Comparison of ENCODE assay signal across 17 cellular contexts in the genomic region with DNA sequence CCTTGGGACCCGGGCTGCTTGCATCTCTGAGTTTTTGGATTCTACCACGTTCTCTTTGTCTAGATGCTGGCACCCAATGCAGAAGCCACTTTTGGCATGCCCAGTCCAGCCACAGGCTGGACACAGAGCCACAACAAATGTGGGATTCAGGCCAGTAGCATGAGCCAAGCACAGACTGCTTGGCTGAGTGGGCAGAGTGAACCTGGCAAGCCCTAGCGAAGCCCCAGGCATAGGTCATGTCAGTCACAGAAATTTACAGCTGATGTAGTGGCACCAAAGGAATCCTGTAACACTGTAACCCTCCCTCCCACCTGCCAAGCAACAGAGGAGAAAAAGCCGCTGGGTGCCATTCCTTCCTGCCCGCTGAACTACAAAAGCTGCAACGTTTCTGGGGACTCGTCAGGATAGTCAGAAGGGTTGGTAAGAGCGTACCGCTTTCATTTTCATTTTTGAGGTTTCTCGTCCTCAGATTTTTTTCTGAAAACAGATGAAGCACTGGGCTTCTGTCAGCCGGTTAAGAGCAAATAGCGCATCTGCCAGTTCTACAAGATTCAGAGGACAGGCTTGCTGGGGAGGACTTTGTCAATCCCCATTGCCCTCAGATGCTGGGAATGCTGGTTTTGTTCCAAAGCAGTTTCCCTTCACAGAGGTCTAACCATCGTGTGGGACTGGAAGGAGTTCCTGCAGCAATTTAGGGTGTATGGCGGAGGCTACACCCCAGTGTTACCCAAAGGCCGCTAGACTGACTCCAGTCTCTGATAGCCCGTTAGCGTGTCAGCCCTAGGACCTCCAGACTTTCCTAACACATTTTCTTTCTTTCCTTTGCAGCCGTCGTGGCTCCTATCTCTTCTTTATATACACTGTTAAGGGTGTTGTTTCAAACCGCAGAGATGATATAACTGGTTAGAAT.
DNase-seq lines count a peak whose midpoint lies in the region; ATAC-seq, FAIRE-seq and TF ChIP-seq lines count a peak whose summit lies in the region.
"Had no signal": no experiment of that assay in that cellular context is flagged by ENCODE, and none has a peak within 500 bp of the region (broad histone marks: within the 10 kb centered on the region; RNA-seq: fewer than 3 reads in every experiment).

No MANE protein-coding gene starts in this region.

- SMC1A ChIA-PET in GM12878 (lab: Charles Lee; ENCODE audit: uncharacterized antibody, unreplicated experiment) = no interaction called here

- CTCF ChIA-PET in A549 (lab: Yijun Ruan, JAX) = no interaction called here
- CTCF ChIA-PET in GM12878 (lab: Yijun Ruan, JAX) = interaction anchor here (1.5 kb wide), 1 partner anchor 14 kb away, joined by 3 read pairs; no protein-coding TSS in a partner anchor
- CTCF ChIA-PET in activated naive CD4-positive, alpha-beta T cell treated with anti-CD3 and anti-CD28 coated beads, Interleukin-2, amount 10 ng/mL, durations not matched to agents 7 days and 5 days (lab: Charles Lee) = no interaction called here

- FAIRE-seq in A549 (lab: Jason Lieb, UNC) = no peak
- no peak for FAIRE-seq in GM12878 (lab: Jason Lieb, UNC)
- FAIRE-seq: GM18507, HTR-8/SVneo, K562 had no signal

- POLR2A ChIA-PET in A549 (lab: Yijun Ruan, JAX) = no interaction called here
- POLR2A ChIA-PET in GM12878 (lab: Charles Lee) = no interaction called here

- no peak for ATAC-seq in A549
- peak; percentile 77 for ATAC-seq in GM12878
- no peak for ATAC-seq in activated T-cell treated with anti-CD3 and anti-CD28 coated beads, Interleukin-2, amount 50 U/mL, for 72 hours (replicated peaks in 1 of 2)
- ATAC-seq: K562 had no signal

- H3K4me1 Mint-ChIP-seq in activated naive CD4-positive, alpha-beta T cell treated with anti-CD3 and anti-CD28 coated beads, Interleukin-2, amount 10 ng/mL, durations not matched to agents 7 days and 5 days = no peaks in the 10 kb centered on the region
- H3K4me1 Mint-ChIP-seq in activated T-cell treated with anti-CD3 and anti-CD28 coated beads, Interleukin-2, amount 50 U/mL, for 72 hours (ENCODE audit: low read depth) = no peaks in the 10 kb centered on the region

- H3F3A ChIP-seq in MM.1S (ENCODE audit: insufficient read depth, low read length) = peaks cover 9% of the 10 kb centered on the region; the same call in 1 of the 2 replicates

- H3K27me3 Mint-ChIP-seq in activated naive CD4-positive, alpha-beta T cell treated with anti-CD3 and anti-CD28 coated beads, Interleukin-2, amount 10 ng/mL, durations not matched to agents 7 days and 5 days = no peaks in the 10 kb centered on the region
- H3K27me3 Mint-ChIP-seq in activated T-cell treated with anti-CD3 and anti-CD28 coated beads, Interleukin-2, amount 50 U/mL, for 72 hours (ENCODE audit: low read depth) = no peaks in the 10 kb centered on the region

- H3K27me3 ChIP-seq in MM.1S (replicated peaks; ENCODE audit: insufficient read depth, low read length) = no peaks in the 10 kb centered on the region
- H3K27me3 ChIP-seq in GM12878 (replicated peaks in 1 of 2; ENCODE audit: control insufficient read depth in 2 of 2, insufficient read depth in 2 of 2, low read length in 1 of 2) = no peaks in the 10 kb centered on the region
- H3K27me3 ChIP-seq: BLaER1 treated with 17β-estradiol and CSF1 and Interleukin-3, amounts not matched to agents 10 nM and 100 nM had no signal

- WGBS in A549 (ENCODE audit: missing lambda C conversion rate) = 14% methylated on average over 19 of the region's 20 CpGs
- WGBS in GM12878 (ENCODE audit: insufficient coverage, insufficient replicate concordance, low lambda C conversion rate, missing lambda C conversion rate) = 37% methylated on average over 20 of the region's 20 CpGs

- intact Hi-C loops in GM12878 (cut with micrococcal nuclease; ENCODE audit: unreplicated experiment) = no loop called here

- RAD21 ChIA-PET in GM12878 (lab: Charles Lee; ENCODE audit: unreplicated experiment) = no interaction called here

- TF ChIP-seq CTCF in A549 (IDR thresholded peaks at IDR 0.05) (no peak), MM.1S (IDR thresholded peaks at IDR 0.05; ENCODE audit: low read length) (no peak), GM12878 (IDR thresholded peaks at IDR 0.05 in 2 of 3, conservative IDR thresholded peaks at IDR 0.05 in 1 of 3; ENCODE audit: control insufficient read depth in 2 of 3, extremely low read depth in 1 of 3, insufficient read depth in 1 of 3, low read depth in 3 of 3, low read length in 3 of 3) (no peak)

- TF ChIP-seq RAD21 in A549 (conservative IDR thresholded peaks at IDR 0.05 in 1 of 2, IDR thresholded peaks at IDR 0.05 in 1 of 2) (no peak), GM12878 (IDR thresholded peaks at IDR 0.05; ENCODE audit: insufficient read depth, low read depth, low read length) (no peak)

- H3K9me3 ChIP-seq in A549 = no peaks in the 10 kb centered on the region; the same call in 2 of the 3 replicates
- H3K9me3 ChIP-seq in MM.1S (replicated peaks; ENCODE audit: insufficient read depth, low read length) = no peaks in the 10 kb centered on the region
- no peaks in the 10 kb centered on the region for H3K9me3 ChIP-seq in GM12878 (replicated peaks; ENCODE audit: control insufficient read depth, insufficient read depth, low read length)

- H3K4me2 ChIP-seq in A549 (0 out of 3 replicates have a peak overlapping the region, but pooled peaks have one; percentile 6), MM.1S (ENCODE audit: low read depth, low read length) (peak overlapping the region; percentile 89), GM12878 (ENCODE audit: control insufficient read depth, insufficient read depth) (no peak overlapping the region)
- H3K4me2 ChIP-seq: BLaER1 treated with 17β-estradiol and CSF1 and Interleukin-3, amounts not matched to agents 10 nM and 100 nM had no signal

- H4K20me1 ChIP-seq in MM.1S (ENCODE audit: insufficient read depth, low read length) (no peaks in the 10 kb centered on the region), GM12878 (ENCODE audit: control insufficient read depth, insufficient read depth) (no peaks in the 10 kb centered on the region)
- H4K20me1 ChIP-seq: BLaER1 treated with 17β-estradiol and CSF1 and Interleukin-3, amounts not matched to agents 10 nM and 100 nM had no signal

- peaks cover 21% of the 10 kb centered on the region for H3K9me3 Mint-ChIP-seq in activated naive CD4-positive, alpha-beta T cell treated with anti-CD3 and anti-CD28 coated beads, Interleukin-2, amount 10 ng/mL, durations not matched to agents 7 days and 5 days
- peaks cover 9 to 13% of the 10 kb centered on the region in 2 donors for H3K9me3 Mint-ChIP-seq in activated T-cell treated with anti-CD3 and anti-CD28 coated beads, Interleukin-2, amount 50 U/mL, for 72 hours

- H3K79me2 ChIP-seq in MM.1S (ENCODE audit: low read length) (no peaks in the 10 kb centered on the region), GM12878 (ENCODE audit: control insufficient read depth, insufficient read depth, low read length) (no peaks in the 10 kb centered on the region)

- no peak for DNase-seq in A549 (ENCODE audit: low read depth in 1 of 2, low spot score in 1 of 2)
- peak; percentile 88 for DNase-seq in MM.1S
- no peak for DNase-seq in GM12878 (ENCODE audit: low read depth, low spot score)
- DNase-seq in kidney tubule cell (ENCODE audit: low spot score) = peak; percentile 4
- no peak for DNase-seq in activated naive CD4-positive, alpha-beta T cell treated with anti-CD3 and anti-CD28 coated beads, Interleukin-2, amount 10 ng/mL, durations not matched to agents 7 days and 5 days
- DNase-seq in activated T-cell treated with anti-CD3 and anti-CD28 coated beads for 4 hours = no peak
- no peak for DNase-seq in activated T-cell treated with anti-CD3 and anti-CD28 coated beads, Interleukin-2, amount 50 U/mL, for 72 hours
- DNase-seq in KBM-7 = no peak
- DNase-seq: HCEC 1CT, NCI-H187 treated with DMSO at 0.1 percent for 48 hours, NCI-H2171, T-helper 1 cell had no signal

- no peak for TF ChIP-seq POLR2A in A549 (IDR thresholded peaks at IDR 0.05; ENCODE audit: low read length)
- TF ChIP-seq POLR2A in GM12878 (IDR thresholded peaks at IDR 0.05; ENCODE audit: low read depth, low read length) = no peak

- H3K36me3 ChIP-seq in MM.1S (replicated peaks; ENCODE audit: insufficient read depth, low read length) (no peaks in the 10 kb centered on the region), GM12878 (ENCODE audit: control insufficient read depth in 2 of 2, insufficient read depth in 2 of 2, low read length in 1 of 2) (no peaks in the 10 kb centered on the region)
- H3K36me3 ChIP-seq: BLaER1 treated with 17β-estradiol and CSF1 and Interleukin-3, amounts not matched to agents 10 nM and 100 nM had no signal

- H3K9ac ChIP-seq in MM.1S (ENCODE audit: low read length) = peak overlapping the region; percentile 61
- H3K9ac ChIP-seq in GM12878 (ENCODE audit: control insufficient read depth, insufficient read depth, low read length) = no peak overlapping the region
- H3K9ac ChIP-seq: BLaER1 treated with 17β-estradiol and CSF1 and Interleukin-3, amounts not matched to agents 10 nM and 100 nM had no signal

- no peak overlapping the region for H3K4me3 Mint-ChIP-seq in activated naive CD4-positive, alpha-beta T cell treated with anti-CD3 and anti-CD28 coated beads, Interleukin-2, amount 10 ng/mL, durations not matched to agents 7 days and 5 days
- no peak overlapping the region for H3K4me3 Mint-ChIP-seq in activated T-cell treated with anti-CD3 and anti-CD28 coated beads, Interleukin-2, amount 50 U/mL, for 72 hours

- no peak overlapping the region for H3K27ac Mint-ChIP-seq in activated naive CD4-positive, alpha-beta T cell treated with anti-CD3 and anti-CD28 coated beads, Interleukin-2, amount 10 ng/mL, durations not matched to agents 7 days and 5 days
- no peak overlapping the region for H3K27ac Mint-ChIP-seq in activated T-cell treated with anti-CD3 and anti-CD28 coated beads, Interleukin-2, amount 50 U/mL, for 72 hours

- TF ChIP-seq EP300 in A549 (IDR thresholded peaks at IDR 0.05) = no peak
- no peak for TF ChIP-seq EP300 in GM12878 (IDR thresholded peaks at IDR 0.05; ENCODE audit: borderline replicate concordance in 1 of 2, control insufficient read depth in 1 of 2, low read depth in 2 of 2, low read length in 2 of 2)

- no TSS peak for BruUV-seq in GM12878 (replicated peaks; lab: Mats Ljungman, UMichigan)

- no peak overlapping the region for H3K4me3 ChIP-seq in A549
- H3K4me3 ChIP-seq in MM.1S (ENCODE audit: low read length) = peak overlapping the region; percentile 65
- H3K4me3 ChIP-seq in GM12878 = no peak overlapping the region
- H3K4me3 ChIP-seq: BLaER1 treated with 17β-estradiol and CSF1 and Interleukin-3, amounts not matched to agents 10 nM and 100 nM; K562 had no signal

- H3K36me3 Mint-ChIP-seq in activated naive CD4-positive, alpha-beta T cell treated with anti-CD3 and anti-CD28 coated beads, Interleukin-2, amount 10 ng/mL, durations not matched to agents 7 days and 5 days = no peaks in the 10 kb centered on the region
- H3K36me3 Mint-ChIP-seq in activated T-cell treated with anti-CD3 and anti-CD28 coated beads, Interleukin-2, amount 50 U/mL, for 72 hours (ENCODE audit: insufficient read depth in 2 of 2) = peaks cover 0 to 3% of the 10 kb centered on the region in 2 donors

- H2AFZ ChIP-seq in MM.1S (ENCODE audit: low read length) (peak overlapping the region; percentile 93), GM12878 (ENCODE audit: control insufficient read depth, low read depth, low read length) (no peak overlapping the region)

- no peak overlapping the region for H3K27ac ChIP-seq in A549
- peak overlapping the region; percentile 71; the same call in 1 of the 2 replicates for H3K27ac ChIP-seq in MM.1S (ENCODE audit: low read length)
- no peak overlapping the region for H3K27ac ChIP-seq in GM12878 (ENCODE audit: control insufficient read depth, insufficient read depth)
- H3K27ac ChIP-seq: 22Rv1; BLaER1 treated with 17β-estradiol and CSF1 and Interleukin-3, amounts not matched to agents 10 nM and 100 nM had no signal

- no peaks in the 10 kb centered on the region for H3K9me2 ChIP-seq in MM.1S (replicated peaks; ENCODE audit: insufficient read depth, low read length)

- H3K4me1 ChIP-seq in A549 (no peaks in the 10 kb centered on the region), MM.1S (ENCODE audit: low read length) (peaks cover 11% of the 10 kb centered on the region; the same call in 1 of the 2 replicates), GM12878 (ENCODE audit: control insufficient read depth, insufficient read depth, low read length) (no peaks in the 10 kb centered on the region)
- H3K4me1 ChIP-seq: BLaER1 treated with 17β-estradiol and CSF1 and Interleukin-3, amounts not matched to agents 10 nM and 100 nM had no signal

- in situ Hi-C loops in GM12878 (cut with MboI) (no loop called here), KBM-7 (cut with MboI; ENCODE audit: low pct_unique_long_range_greater_than_20kb, low sequenced_read_pairs) (no loop called here)

Comparison
In these comparisons a context has a peak if more than half of its experiments do, and no peak if none do; other contexts are left out.
1. DNase-seq: peak in MM.1S (single experiment) and kidney tubule cell (single experiment); none in A549 (0 of 2), GM12878 (single experiment), activated naive CD4-positive, alpha-beta T cell treated with anti-CD3 and anti-CD28 coated beads, Interleukin-2, amount 10 ng/mL, durations not matched to agents 7 days and 5 days (single experiment), activated T-cell treated with anti-CD3 and anti-CD28 coated beads for 4 hours (single experiment), activated T-cell treated with anti-CD3 and anti-CD28 coated beads, Interleukin-2, amount 50 U/mL, for 72 hours (0 of 2) and KBM-7 (single experiment).